Comparison of ENCODE assay signal across 15 cellular contexts in the genomic region with DNA sequence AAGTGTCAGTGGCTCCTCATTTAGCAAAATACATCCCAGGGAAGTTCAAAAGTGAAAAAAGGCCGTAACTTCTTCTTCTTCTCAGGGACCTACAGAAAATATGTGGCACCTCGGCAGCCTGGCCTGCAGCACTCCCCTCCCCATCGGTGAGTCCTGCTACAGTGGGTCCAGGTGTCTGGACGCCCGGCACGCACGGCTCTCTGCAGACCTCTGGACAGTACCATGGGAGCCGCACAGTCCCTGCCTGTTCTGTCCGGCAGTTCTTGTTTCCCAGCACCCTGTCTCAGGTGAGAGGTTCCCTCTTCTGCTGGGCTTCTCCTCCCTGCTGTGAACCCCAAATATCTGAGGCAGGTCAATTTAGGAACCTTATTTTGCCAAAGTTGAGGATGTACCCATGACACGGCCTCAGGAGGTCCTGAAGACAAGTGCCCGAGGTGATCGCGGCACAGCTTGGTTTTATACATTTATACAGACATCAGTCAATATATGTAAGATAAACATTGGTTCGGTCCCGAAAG. TPM values are rescaled to one million over a fixed set of nuclear protein-coding genes. Genes with fewer than 3 reads are reported as not detected.
DNase-seq lines count a peak whose midpoint lies in the region; ATAC-seq, FAIRE-seq and TF ChIP-seq lines count a peak whose summit lies in the region.
"Had no signal": no experiment of that assay in that cellular context is flagged by ENCODE, and none has a peak within 500 bp of the region (broad histone marks: within the 10 kb centered on the region; RNA-seq: fewer than 3 reads in every experiment).

No MANE protein-coding gene starts in this region.

- H4K20me1 ChIP-seq in astrocyte (ENCODE audit: insufficient read depth, low read length), result no peaks in the 10 kb centered on the region

- H3K4me2 ChIP-seq in astrocyte (ENCODE audit: low read length), result peak overlapping the region; percentile 78

- no peaks in the 10 kb centered on the region for H3K9me3 Mint-ChIP-seq in astrocyte (ENCODE audit: unreplicated experiment)
- no peaks in the 10 kb centered on the region for H3K9me3 Mint-ChIP-seq in CD8-positive, alpha-beta T cell
- H3K9me3 Mint-ChIP-seq: CD4-positive, CD25-positive, alpha-beta regulatory T cell had no signal

- ATAC-seq in left lung, result no peak
- no peak for ATAC-seq in CD8-positive, alpha-beta T cell
- ATAC-seq in GM21423 (IDR thresholded peaks at IDR 0.05; ENCODE audit: unreplicated experiment), result no peak
- ATAC-seq: Panc1 had no signal

- peaks cover 8% of the 10 kb centered on the region for H3K27me3 Mint-ChIP-seq in astrocyte (ENCODE audit: low read depth, unreplicated experiment)
- H3K27me3 Mint-ChIP-seq in CD8-positive, alpha-beta T cell (ENCODE audit: low read depth), result peaks cover 13% of the 10 kb centered on the region

- CTCF ChIA-PET in AG04450 (lab: Charles Lee), result interaction anchor here (2.1 kb wide), 1 partner anchor 19 kb away, joined by 4 read pairs; no protein-coding TSS in a partner anchor
- CTCF ChIA-PET in CD8-positive, alpha-beta T cell (lab: Charles Lee), result no interaction called here

- peaks cover 22% of the 10 kb centered on the region for H3K4me1 ChIP-seq in astrocyte (ENCODE audit: insufficient read depth, low read length)
- peaks cover 15 to 44% of the 10 kb centered on the region in 2 donors for H3K4me1 ChIP-seq in left lung
- peaks cover 7% of the 10 kb centered on the region for H3K4me1 ChIP-seq in CD8-positive, alpha-beta T cell (ENCODE audit: insufficient read depth, low read length)

- peaks cover 21% of the 10 kb centered on the region for H3K4me1 Mint-ChIP-seq in astrocyte (ENCODE audit: low read depth, unreplicated experiment)
- peaks cover 14% of the 10 kb centered on the region for H3K4me1 Mint-ChIP-seq in CD8-positive, alpha-beta T cell (ENCODE audit: low read depth)

- H3K27ac ChIP-seq in AG04450 (ENCODE audit: low read depth, low read length), result peak overlapping the region; percentile 32
- H3K27ac ChIP-seq in astrocyte (ENCODE audit: low read depth, low read length), result peak overlapping the region; percentile 24
- H3K27ac ChIP-seq in left lung, result peak overlapping the region; percentile 37 to 79
- no peak overlapping the region for H3K27ac ChIP-seq in CD8-positive, alpha-beta T cell (ENCODE audit: low read depth, low read length)

- H3K4me3 ChIP-seq in AG04450 (ENCODE audit: low read depth, low read length) (no peak overlapping the region), astrocyte (ENCODE audit: insufficient read depth, low read depth, low read length) (no peak overlapping the region), left lung (no peak overlapping the region)
- H3K4me3 ChIP-seq in CD8-positive, alpha-beta T cell (ENCODE audit: low read depth, low read length), result no peak overlapping the region

- no peak overlapping the region for H3K4me3 Mint-ChIP-seq in astrocyte (ENCODE audit: unreplicated experiment)
- H3K4me3 Mint-ChIP-seq in CD8-positive, alpha-beta T cell, result no peak overlapping the region
- H3K4me3 Mint-ChIP-seq: CD4-positive, CD25-positive, alpha-beta regulatory T cell had no signal

- H3K9me3 ChIP-seq in AG04450 (ENCODE audit: control insufficient read depth, insufficient read depth, low read length) (no peaks in the 10 kb centered on the region), astrocyte (ENCODE audit: insufficient read depth, low read depth, low read length) (no peaks in the 10 kb centered on the region), left lung (no peaks in the 10 kb centered on the region)
- H3K9me3 ChIP-seq in CD8-positive, alpha-beta T cell (ENCODE audit: low read length), result no peaks in the 10 kb centered on the region

- TF ChIP-seq CTCF in AG04450 (IDR thresholded peaks at IDR 0.05; ENCODE audit: low read depth, low read length), result no peak
- TF ChIP-seq CTCF in astrocyte (IDR thresholded peaks at IDR 0.05; ENCODE audit: insufficient read depth, low read depth, low read length), result no peak
- TF ChIP-seq CTCF in left lung (IDR thresholded peaks at IDR 0.05), result no peak
- TF ChIP-seq CTCF in CD8-positive, alpha-beta T cell (IDR thresholded peaks at IDR 0.05), result no peak

- H3K36me3 ChIP-seq in astrocyte (ENCODE audit: insufficient read depth, low read length) (no peaks in the 10 kb centered on the region), left lung (no peaks in the 10 kb centered on the region)
- H3K36me3 ChIP-seq in CD8-positive, alpha-beta T cell (ENCODE audit: insufficient read depth, low read length), result no peaks in the 10 kb centered on the region

- no peaks in the 10 kb centered on the region for H3K36me3 Mint-ChIP-seq in astrocyte (ENCODE audit: low read depth, unreplicated experiment)
- H3K36me3 Mint-ChIP-seq in CD8-positive, alpha-beta T cell, result no peaks in the 10 kb centered on the region
- H3K36me3 Mint-ChIP-seq: CD4-positive, CD25-positive, alpha-beta regulatory T cell had no signal

- intact Hi-C loops in left lung (cut with DNase I) (no loop called here), posterior vena cava (cut with DNase I) (no loop called here)
- intact Hi-C loops in CD8-positive, alpha-beta T cell (cut with DNase I, micrococcal nuclease), result no loop called here

- H3K27ac Mint-ChIP-seq in astrocyte (ENCODE audit: unreplicated experiment), result no peak overlapping the region
- H3K27ac Mint-ChIP-seq in CD8-positive, alpha-beta T cell, result no peak overlapping the region
- H3K27ac Mint-ChIP-seq: CD4-positive, CD25-positive, alpha-beta regulatory T cell had no signal

- H3K9ac ChIP-seq in astrocyte (ENCODE audit: low read length), result peak overlapping the region; percentile 58

- POLR2A ChIA-PET in AG04450 (lab: Yijun Ruan, JAX), result interaction anchor here (1.4 kb wide), 2 partner anchors 8 to 172 kb away, joined by 3 to 5 read pairs; no protein-coding TSS in a partner anchor
- POLR2A ChIA-PET in CD8-positive, alpha-beta T cell (lab: Charles Lee), result no interaction called here

- H2AFZ ChIP-seq in astrocyte (ENCODE audit: low read depth, low read length), result no peak overlapping the region

- DNase-seq in AG04450 (ENCODE audit: low read depth, low spot score) (no peak), astrocyte (ENCODE audit: low read depth) (no peak), left lung (no peak), posterior vena cava (ENCODE audit: low spot score) (peak; percentile 77), retina (no peak), NCI-H2227 treated with DMSO at 0.1 percent for 48 hours (lab: John Stamatoyannopoulos, UW) (no peak)
- DNase-seq in CD8-positive, alpha-beta T cell, result no peak
- DNase-seq: CD4-positive, CD25-positive, alpha-beta regulatory T cell; NCI-H1048; NCI-H1436 treated with DMSO at 0.1 percent for 48 hours; NCI-H2081; NCI-H524 had no signal

- H3K27me3 ChIP-seq in AG04450 (ENCODE audit: control insufficient read depth, insufficient read depth, low read length), result no peaks in the 10 kb centered on the region
- H3K27me3 ChIP-seq in astrocyte (ENCODE audit: insufficient read depth, low read length), result no peaks in the 10 kb centered on the region
- no peaks in the 10 kb centered on the region for H3K27me3 ChIP-seq in left lung
- H3K27me3 ChIP-seq in CD8-positive, alpha-beta T cell (ENCODE audit: insufficient read depth, low read length), result no peaks in the 10 kb centered on the region

- no peaks in the 10 kb centered on the region for H3K79me2 ChIP-seq in astrocyte (ENCODE audit: insufficient read depth, low read length)

- no peak for FAIRE-seq in astrocyte (lab: Jason Lieb, UNC)
- FAIRE-seq: A204.1 had no signal

RNA-seq across cellular contexts. Expression of a gene that starts 36.8 kb away (rescaled TPM):
- 5.2 and 6.4 TPM in 2 replicates for polyA plus RNA-seq in AG04450 (2011; rRNA removed)
- 0.78 and 2.5 TPM in 2 replicates for polyA minus RNA-seq in AG04450 (2011; rRNA and poly(A)+ RNA removed)
- total RNA-seq in astrocyte (2.9 and 4.5 TPM in 2 replicates), left lung (100 to 1,000 TPM in 1 of 2 donors, 10 to 100 TPM in 1; 76.3 to 201 TPM), posterior vena cava (10 to 100 TPM; 26.8 to 49.6 TPM)
- total RNA-seq in CD8-positive, alpha-beta T cell, result 10 to 100 TPM; 16.3 to 16.6 TPM
